ENCODE assay signal across 21 cellular contexts in the genomic region with DNA sequence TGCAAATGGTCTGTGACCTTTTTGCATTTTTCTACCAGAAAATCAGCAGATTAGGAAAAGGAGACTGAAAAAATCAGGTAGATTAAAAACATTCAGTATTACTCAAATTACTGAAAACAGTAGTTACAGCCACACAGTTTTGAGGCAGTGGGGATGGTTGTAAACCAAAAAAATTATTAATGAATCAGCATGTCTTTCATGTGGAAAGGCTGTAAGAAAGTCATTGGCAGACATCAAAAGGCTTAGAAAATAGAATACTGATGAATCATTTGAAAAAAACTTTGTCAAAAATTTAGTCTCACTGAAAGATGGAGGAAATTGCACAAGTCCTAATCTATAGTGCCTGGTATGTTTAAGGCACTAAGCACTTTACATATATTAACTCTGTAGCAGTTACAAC.
A peak's percentile ranks its signal among the peaks of the same experiment; 100 is the strongest.
DNase-seq lines count a peak whose midpoint lies in the region; ATAC-seq, FAIRE-seq and TF ChIP-seq lines count a peak whose summit lies in the region.
"Had no signal": no experiment of that assay in that cellular context is flagged by ENCODE, and none has a peak within 500 bp of the region (broad histone marks: within the 10 kb centered on the region; RNA-seq: fewer than 3 reads in every experiment).

No MANE protein-coding gene starts in this region.

- TF ChIP-seq CTCF in MCF 10A (IDR thresholded peaks at IDR 0.05; ENCODE audit: unreplicated experiment) (no peak), mammary epithelial cell (conservative IDR thresholded peaks at IDR 0.05 in 1 of 2, IDR thresholded peaks at IDR 0.05 in 1 of 2; ENCODE audit: extremely low read depth in 1 of 2, insufficient read depth in 1 of 2, low read depth in 1 of 2, low read length in 2 of 2) (no peak), pancreas (IDR thresholded peaks at IDR 0.05) (no peak)

- no peaks in the 10 kb centered on the region for H3K27me3 Mint-ChIP-seq in MCF 10A (ENCODE audit: insufficient read depth, unreplicated experiment)
- H3K27me3 Mint-ChIP-seq: activated naive CD8-positive, alpha-beta T cell treated with anti-CD3 and anti-CD28 coated beads, Interleukin-2, amount 10 ng/mL, durations not matched to agents 7 days and 5 days had no signal

- dilution Hi-C loops in mammary epithelial cell (cut with HindIII; ENCODE audit: low sequenced_read_pairs), result no loop called here

- no peak overlapping the region for H3K4me2 ChIP-seq in mammary epithelial cell (ENCODE audit: insufficient read depth, low read depth, low read length)

- H3K9ac ChIP-seq in mammary epithelial cell (ENCODE audit: insufficient read depth, low read length), result no peak overlapping the region

- in situ Hi-C loops in mammary epithelial cell (cut with MboI; ENCODE audit: low sequenced_read_pairs in 2 of 2), result no loop called here

- no peak overlapping the region for H2AFZ ChIP-seq in mammary epithelial cell (ENCODE audit: low read depth, low read length)

- intact Hi-C loops in MCF 10A (cut with micrococcal nuclease), result no loop called here
- intact Hi-C loops in mammary epithelial cell (cut with micrococcal nuclease), result no loop called here
- intact Hi-C loops in pancreas (cut with DNase I), result no loop called here
- intact Hi-C loops in cardiac septum (cut with DNase I), result no loop called here

- H3K9me3 Mint-ChIP-seq in MCF 10A (ENCODE audit: unreplicated experiment), result no peaks in the 10 kb centered on the region
- H3K9me3 Mint-ChIP-seq: activated naive CD8-positive, alpha-beta T cell treated with anti-CD3 and anti-CD28 coated beads, Interleukin-2, amount 10 ng/mL, durations not matched to agents 7 days and 5 days; T-helper 1 cell treated with Interleukin-12 subunit alpha and Interleukin-12 subunit beta and Interleukin-4 antibody, amounts not matched to agents 30 μg/mL and 1 μg/mL, for 36 hours had no signal

- no TSS peak for BruUV-seq in MCF 10A (replicated peaks; lab: Mats Ljungman, UMichigan)
- no TSS peak for BruUV-seq in mammary epithelial cell (replicated peaks; lab: Mats Ljungman, UMichigan)

- no peaks in the 10 kb centered on the region for H3K36me3 Mint-ChIP-seq in MCF 10A (ENCODE audit: insufficient read depth, unreplicated experiment)
- H3K36me3 Mint-ChIP-seq: activated naive CD8-positive, alpha-beta T cell treated with anti-CD3 and anti-CD28 coated beads, Interleukin-2, amount 10 ng/mL, durations not matched to agents 7 days and 5 days; CD4-positive, alpha-beta memory T cell had no signal

- no peaks in the 10 kb centered on the region for H3K36me3 ChIP-seq in mammary epithelial cell (ENCODE audit: insufficient read depth, low read length)
- H3K36me3 ChIP-seq in pancreas, result no peaks in the 10 kb centered on the region
- H3K36me3 ChIP-seq: tibial artery had no signal

- H3K27me3 ChIP-seq in mammary epithelial cell (ENCODE audit: insufficient read depth, low read length) (no peaks in the 10 kb centered on the region), pancreas (no peaks in the 10 kb centered on the region)
- H3K27me3 ChIP-seq: tibial artery had no signal

- no peak overlapping the region for H3K4me3 ChIP-seq in mammary epithelial cell (replicated peaks in 1 of 3; ENCODE audit: insufficient read depth in 1 of 3, low read depth in 2 of 3, low read length in 3 of 3)
- no peak overlapping the region for H3K4me3 ChIP-seq in pancreas
- H3K4me3 ChIP-seq: tibial artery had no signal

- H3K4me3 Mint-ChIP-seq in MCF 10A (ENCODE audit: unreplicated experiment), result no peak overlapping the region
- H3K4me3 Mint-ChIP-seq: activated naive CD8-positive, alpha-beta T cell treated with anti-CD3 and anti-CD28 coated beads, Interleukin-2, amount 10 ng/mL, durations not matched to agents 7 days and 5 days; CD4-positive, alpha-beta memory T cell; T-helper 1 cell treated with Interleukin-12 subunit alpha and Interleukin-12 subunit beta and Interleukin-4 antibody, amounts not matched to agents 30 μg/mL and 1 μg/mL, for 36 hours had no signal

- peaks cover 15% of the 10 kb centered on the region for H3K4me1 Mint-ChIP-seq in MCF 10A (ENCODE audit: insufficient read depth, unreplicated experiment)
- H3K4me1 Mint-ChIP-seq: activated naive CD8-positive, alpha-beta T cell treated with anti-CD3 and anti-CD28 coated beads, Interleukin-2, amount 10 ng/mL, durations not matched to agents 7 days and 5 days; CD4-positive, alpha-beta memory T cell had no signal

- H3K4me1 ChIP-seq in mammary epithelial cell (ENCODE audit: insufficient read depth, low read length), result no peaks in the 10 kb centered on the region
- no peaks in the 10 kb centered on the region for H3K4me1 ChIP-seq in pancreas
- H3K4me1 ChIP-seq: tibial artery had no signal

- no peak overlapping the region for H3K27ac Mint-ChIP-seq in MCF 10A (ENCODE audit: low read depth, unreplicated experiment)
- H3K27ac Mint-ChIP-seq: activated naive CD8-positive, alpha-beta T cell treated with anti-CD3 and anti-CD28 coated beads, Interleukin-2, amount 10 ng/mL, durations not matched to agents 7 days and 5 days; CD4-positive, alpha-beta memory T cell; T-helper 1 cell treated with Interleukin-12 subunit alpha and Interleukin-12 subunit beta and Interleukin-4 antibody, amounts not matched to agents 30 μg/mL and 1 μg/mL, for 36 hours had no signal

- H3K27ac ChIP-seq in mammary epithelial cell (ENCODE audit: insufficient read depth, low read depth, low read length), result no peak overlapping the region
- H3K27ac ChIP-seq in pancreas, result no peak overlapping the region
- H3K27ac ChIP-seq: tibial artery had no signal

- POLR2A ChIA-PET in MCF 10A (lab: Yijun Ruan, JAX), result no interaction called here

- ATAC-seq in HG02798 (IDR thresholded peaks at IDR 0.05; ENCODE audit: poor library complexity, unreplicated experiment), result peak; percentile 59
- no peak for ATAC-seq in pancreas
- ATAC-seq: left ventricle myocardium superior had no signal

- H3K9me3 ChIP-seq in mammary epithelial cell (replicated peaks; ENCODE audit: insufficient read depth, low read length), result no peaks in the 10 kb centered on the region
- no peaks in the 10 kb centered on the region for H3K9me3 ChIP-seq in pancreas
- H3K9me3 ChIP-seq: tibial artery had no signal

- no peak for FAIRE-seq in pancreas (lab: Jason Lieb, UNC)
- FAIRE-seq: A204.1, H54 had no signal

- no peaks in the 10 kb centered on the region for H4K20me1 ChIP-seq in mammary epithelial cell (ENCODE audit: insufficient read depth, low read length)

- DNase-seq in MCF 10A (ENCODE audit: unreplicated experiment) (peak; percentile 38), mammary epithelial cell (no peak), SW480 (ENCODE audit: low spot score) (peak; percentile 87), pancreas (no peak), AML-193 (lab: John Stamatoyannopoulos, UW) (no peak), cardiac septum (ENCODE audit: low spot score) (no peak), GM19240 (ENCODE audit: insufficient read length, low spot score) (no peak)
- DNase-seq: activated CD4-positive, alpha-beta T cell treated with anti-CD3 and anti-CD28 coated beads for 1 hour; activated naive CD8-positive, alpha-beta T cell treated with anti-CD3 and anti-CD28 coated beads, Interleukin-2, amount 10 ng/mL, durations not matched to agents 7 days and 5 days; activated T-cell treated with anti-CD3 and anti-CD28 coated beads for 4 hours; CD4-positive, alpha-beta memory T cell; cerebellar nuclear complex; foreskin melanocyte; left ventricle myocardium superior; NCI-H1694 treated with DMSO at 0.1 percent for 48 hours; NCI-H446; tibial artery had no signal

- CTCF ChIA-PET in MCF 10A (lab: Yijun Ruan, JAX) (no interaction called here), mammary epithelial cell (lab: Charles Lee; ENCODE audit: low non-redundant PET) (no interaction called here)

- no peaks in the 10 kb centered on the region for H3K79me2 ChIP-seq in mammary epithelial cell (ENCODE audit: insufficient read depth, low read length)

Comparison
In these comparisons a context has a peak if more than half of its experiments do, and no peak if none do; other contexts are left out.
1. DNase-seq: peak in MCF 10A (single experiment) and SW480 (single experiment); none in mammary epithelial cell (single experiment), pancreas (0 of 6), AML-193 (0 of 2), cardiac septum (single experiment) and GM19240 (single experiment).